In the genomic region with DNA sequence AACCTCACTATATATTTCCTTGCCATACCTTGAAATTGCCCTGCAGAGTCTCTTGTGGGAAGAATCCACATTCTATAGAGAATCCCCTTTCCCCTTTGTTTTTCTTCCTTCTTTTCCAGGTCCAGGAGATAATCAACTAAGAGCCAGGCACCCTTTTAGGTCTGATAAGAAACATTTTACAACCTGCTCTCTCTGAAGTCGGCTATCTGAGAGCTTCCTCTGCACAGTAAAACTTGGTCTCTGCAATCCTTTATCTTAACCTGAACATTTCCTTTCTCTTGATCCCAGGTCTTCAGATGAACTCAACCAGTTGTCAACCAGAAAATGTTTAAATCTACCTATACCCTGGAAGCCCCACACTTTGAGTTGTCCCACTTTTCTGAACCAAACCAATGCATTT, we compare ENCODE assay signal across 1 cellular context.
A peak's percentile ranks its signal among the peaks of the same experiment; 100 is the strongest.
TF ChIP-seq lines count a peak whose summit lies in the region.

No MANE protein-coding gene starts in this region.

TF ChIP-seq in K562, 482 proteins besides CTCF, POLR2A, EP300 and RAD21 (continued from another document):
- TF ChIP-seq ZNF318 (IDR thresholded peaks at IDR 0.05; ENCODE audit: borderline replicate concordance in 1 of 2, low read depth in 1 of 2) (no peak), ZNF134 (CRISPR knock-in tag; conservative IDR thresholded peaks at IDR 0.05) (no peak), ARID1B (IDR thresholded peaks at IDR 0.05) (peak; percentile 56), POU5F1 (IDR thresholded peaks at IDR 0.05; ENCODE audit: borderline replicate concordance, low read depth, low read length, partially characterized antibody) (no peak), NCOR1 (IDR thresholded peaks at IDR 0.05) (peak; percentile 38; the same call in 1 of the 2 replicates), HDGF (IDR thresholded peaks at IDR 0.05) (no peak), TEAD4 (IDR thresholded peaks at IDR 0.05; ENCODE audit: low read length) (peak; percentile 53; the same call in 1 of the 2 replicates), TEAD4 (CRISPR knock-in tag; IDR thresholded peaks at IDR 0.05; ENCODE audit: borderline replicate concordance) (no peak), MAFG (tag; conservative IDR thresholded peaks at IDR 0.05) (no peak), RBM25 (IDR thresholded peaks at IDR 0.05; ENCODE audit: low read depth, low read length, severe bottlenecking) (no peak), TGIF2 (CRISPR knock-in tag; IDR thresholded peaks at IDR 0.05) (no peak), TCF3 (CRISPR knock-in tag; IDR thresholded peaks at IDR 0.05) (peak; percentile 70), FOXA3 (CRISPR knock-in tag; conservative IDR thresholded peaks at IDR 0.05 in 1 of 2, IDR thresholded peaks at IDR 0.05 in 1 of 2) (no peak), ZNF165 (CRISPR knock-in tag; IDR thresholded peaks at IDR 0.05; ENCODE audit: borderline replicate concordance) (no peak), IRF9 (tag; IDR thresholded peaks at IDR 0.05) (no peak), U2AF2 (optimal IDR thresholded peaks at IDR 0.05; ENCODE audit: low read depth, low read length) (no peak), IRF2 (CRISPR knock-in tag; IDR thresholded peaks at IDR 0.05) (no peak), WHSC1 (IDR thresholded peaks at IDR 0.05; ENCODE audit: low read length) (no peak), NCOA4 (IDR thresholded peaks at IDR 0.05; ENCODE audit: partially characterized antibody) (no peak), HLTF (IDR thresholded peaks at IDR 0.05) (no peak), AFF1 (IDR thresholded peaks at IDR 0.05; ENCODE audit: low read depth in 1 of 2, partially characterized antibody in 2 of 2) (no peak), CBFA2T2 (conservative IDR thresholded peaks at IDR 0.05) (peak; percentile 64), PML (IDR thresholded peaks at IDR 0.05; ENCODE audit: low read length) (no peak)
TF ChIP-seq in K562: peak in this region for 7.
